15 cellular contexts compared by ENCODE assay signal in genomic region chr10:102658802-102659201, GRCh38. TPM values are rescaled to one million over a fixed set of nuclear protein-coding genes. Genes with fewer than 3 reads are reported as not detected.
DNase-seq lines count a peak whose midpoint lies in the region; ATAC-seq, FAIRE-seq and TF ChIP-seq lines count a peak whose summit lies in the region.
"Had no signal": no experiment of that assay in that cellular context is flagged by ENCODE, and none has a peak within 500 bp of the region (broad histone marks: within the 10 kb centered on the region; RNA-seq: fewer than 3 reads in every experiment).

No MANE protein-coding gene starts in this region.

- H3K36me3 ChIP-seq in BLaER1 (peaks cover 57% of the 10 kb centered on the region), DND-41 (ENCODE audit: insufficient read depth, low read length) (peaks cover 48% of the 10 kb centered on the region), K562 (ENCODE audit: control insufficient read depth, insufficient read depth, low read length) (peaks cover 38% of the 10 kb centered on the region; the same call in 2 of the 3 replicates), WERI-Rb-1 (peaks cover 26% of the 10 kb centered on the region)

- H3K27ac ChIP-seq in BLaER1 = peak overlapping the region; percentile 57
- 0 out of 2 replicates have a peak overlapping the region, but pooled peaks have one; percentile 16 for H3K27ac ChIP-seq in DND-41 (ENCODE audit: low read length)
- H3K27ac ChIP-seq in K562 (ENCODE audit: extremely low read depth, low read depth, low read length) = no peak overlapping the region
- H3K27ac ChIP-seq in WERI-Rb-1 = no peak overlapping the region
- H3K27ac ChIP-seq: SJSA1 had no signal

- H2AFZ ChIP-seq in DND-41 (ENCODE audit: low read depth, low read length) = no peak overlapping the region
- H2AFZ ChIP-seq in K562 (ENCODE audit: low read depth, low read length) = no peak overlapping the region

- peaks cover 2% of the 10 kb centered on the region for H3K79me2 ChIP-seq in DND-41 (ENCODE audit: insufficient read depth, low read length)
- no peaks in the 10 kb centered on the region; the same call in 2 of the 3 replicates for H3K79me2 ChIP-seq in K562 (ENCODE audit: control insufficient read depth, insufficient read depth, low read length)

- H3K4me2 ChIP-seq in BLaER1 = peak overlapping the region; percentile 52
- H3K4me2 ChIP-seq in DND-41 (ENCODE audit: insufficient read depth, low read length) = no peak overlapping the region
- no peak overlapping the region for H3K4me2 ChIP-seq in K562 (ENCODE audit: insufficient read depth, low read length)

- peaks cover 72% of the 10 kb centered on the region for H4K20me1 ChIP-seq in BLaER1
- H4K20me1 ChIP-seq in DND-41 (ENCODE audit: insufficient read depth, low read length) = peaks cover 48% of the 10 kb centered on the region
- H4K20me1 ChIP-seq in K562 (replicated peaks; ENCODE audit: control insufficient read depth, insufficient read depth, low read length) = no peaks in the 10 kb centered on the region

- peaks cover 73% of the 10 kb centered on the region for H3K4me1 ChIP-seq in BLaER1
- peaks cover 23% of the 10 kb centered on the region for H3K4me1 ChIP-seq in DND-41 (ENCODE audit: insufficient read depth, low read length)
- H3K4me1 ChIP-seq in K562 (replicated peaks in 1 of 2; ENCODE audit: control insufficient read depth in 2 of 2, insufficient read depth in 2 of 2, low read length in 2 of 2) = peaks cover 3 to 23% of the 10 kb centered on the region in 2 experiments; a peak in 3 of 5 replicates

- no TSS peak for BruUV-seq in K562 (replicated peaks; lab: Mats Ljungman, UMichigan)

- no peak for TF ChIP-seq POLR2A in K562 (conservative IDR thresholded peaks at IDR 0.05)

- DNase-seq in DND-41 (no peak), K562 (ENCODE audit: extremely low read depth in 1 of 4, low spot score in 3 of 4) (no peak), NCI-H2107 treated with DMSO at 0.1 percent for 48 hours (lab: John Stamatoyannopoulos, UW; ENCODE audit: unreplicated experiment) (no peak), WERI-Rb-1 (no peak), NCI-H2227 treated with DMSO at 0.1 percent for 48 hours (lab: John Stamatoyannopoulos, UW) (no peak)
- DNase-seq in natural killer cell treated with Interleukin-12 subunit alpha and Interleukin-12 subunit beta and Interleukin-15 and Interleukin-18, amount 100 ng/mL, for 72 hours (ENCODE audit: low spot score) = no peak
- DNase-seq: activated effector memory CD4-positive, alpha-beta T cell treated with Interleukin-2 at 50 U/mL for 16 hours; midbrain; NCI-H1436 treated with DMSO at 0.1 percent for 48 hours; NCI-H82; stimulated activated CD4-positive, alpha-beta T cell treated with anti-CD3 and anti-CD28 coated beads, Interleukin-4, amount 100 ng/mL, for 4 hours; stimulated activated naive CD8-positive, alpha-beta T cell treated with anti-CD3 and anti-CD28 coated beads, Interleukin-15, amount 100 ng/mL, for 72 hours had no signal

- CTCF ChIA-PET in K562 (lab: Yijun Ruan, JAX; ENCODE audit: low intra/inter-chr PET ratio) = no interaction called here

- no peak for ATAC-seq in DND-41 (ENCODE audit: insufficient read depth, low read depth)
- ATAC-seq in K562 = 0 out of 3 replicates have a peak, but pooled peaks have one; percentile 6
- no peak for ATAC-seq in natural killer cell treated with Interleukin-12 subunit alpha and Interleukin-12 subunit beta and Interleukin-15 and Interleukin-18, amount 100 ng/mL, for 72 hours
- no peak for ATAC-seq in HG03135 (IDR thresholded peaks at IDR 0.05; ENCODE audit: unreplicated experiment)
- ATAC-seq: stimulated activated naive CD8-positive, alpha-beta T cell treated with anti-CD3 and anti-CD28 coated beads, Interleukin-15, amount 100 ng/mL, for 72 hours had no signal

- intact Hi-C loops in K562 (cut with micrococcal nuclease) = no loop called here

- no peak for TF ChIP-seq EP300 in K562 (IDR thresholded peaks at IDR 0.05; ENCODE audit: low read length)

- peaks cover 5% of the 10 kb centered on the region for H3K36me3 Mint-ChIP-seq in natural killer cell treated with Interleukin-12 subunit alpha and Interleukin-12 subunit beta and Interleukin-15 and Interleukin-18, amount 100 ng/mL, for 72 hours

- no peak for TF ChIP-seq RAD21 in K562 (CRISPR knock-in tag; conservative IDR thresholded peaks at IDR 0.05 in 1 of 2, IDR thresholded peaks at IDR 0.05 in 1 of 2)

- H3K9me3 Mint-ChIP-seq in natural killer cell treated with Interleukin-12 subunit alpha and Interleukin-12 subunit beta and Interleukin-15 and Interleukin-18, amount 100 ng/mL, for 72 hours = no peaks in the 10 kb centered on the region
- H3K9me3 Mint-ChIP-seq: stimulated activated naive CD8-positive, alpha-beta T cell treated with anti-CD3 and anti-CD28 coated beads, Interleukin-15, amount 100 ng/mL, for 72 hours had no signal

- H3K4me3 ChIP-seq in BLaER1 = no peak overlapping the region
- no peak overlapping the region for H3K4me3 ChIP-seq in DND-41 (ENCODE audit: low read depth in 1 of 2, low read length in 2 of 2)
- H3K4me3 ChIP-seq in K562 = no peak overlapping the region
- no peak overlapping the region for H3K4me3 ChIP-seq in WERI-Rb-1 (ENCODE audit: low read depth, low read length)
- H3K4me3 ChIP-seq: SJSA1 had no signal

- FAIRE-seq in K562 (lab: Jason Lieb, UNC) = no peak

- no peaks in the 10 kb centered on the region for H3K27me3 Mint-ChIP-seq in natural killer cell treated with Interleukin-12 subunit alpha and Interleukin-12 subunit beta and Interleukin-15 and Interleukin-18, amount 100 ng/mL, for 72 hours
- H3K27me3 Mint-ChIP-seq: stimulated activated naive CD8-positive, alpha-beta T cell treated with anti-CD3 and anti-CD28 coated beads, Interleukin-15, amount 100 ng/mL, for 72 hours had no signal

- H3K27me3 ChIP-seq in BLaER1 (no peaks in the 10 kb centered on the region), DND-41 (ENCODE audit: insufficient read depth, low read length, poor library complexity) (no peaks in the 10 kb centered on the region), K562 (ENCODE audit: control insufficient read depth in 2 of 2, insufficient read depth in 2 of 2, low read length in 2 of 2) (no peaks in the 10 kb centered on the region), WERI-Rb-1 (ENCODE audit: insufficient read depth, low read depth, severe bottlenecking) (no peaks in the 10 kb centered on the region)
- H3K27me3 ChIP-seq: SJSA1 had no signal

- H3K4me3 Mint-ChIP-seq in natural killer cell treated with Interleukin-12 subunit alpha and Interleukin-12 subunit beta and Interleukin-15 and Interleukin-18, amount 100 ng/mL, for 72 hours = no peak overlapping the region

- 73% methylated on average over 5 of the region's 5 CpGs for WGBS in K562 (ENCODE audit: insufficient coverage, low coverage, missing lambda C conversion rate)

- H3K9me3 ChIP-seq in BLaER1 = no peaks in the 10 kb centered on the region
- no peaks in the 10 kb centered on the region for H3K9me3 ChIP-seq in DND-41 (ENCODE audit: insufficient read depth, low read length, severe bottlenecking)
- no peaks in the 10 kb centered on the region for H3K9me3 ChIP-seq in K562 (replicated peaks; ENCODE audit: control insufficient read depth, insufficient read depth, low read depth, low read length)
- no peaks in the 10 kb centered on the region for H3K9me3 ChIP-seq in WERI-Rb-1 (ENCODE audit: severe bottlenecking)
- H3K9me3 ChIP-seq: SJSA1 had no signal

- TF ChIP-seq CTCF in DND-41 (IDR thresholded peaks at IDR 0.05; ENCODE audit: borderline replicate concordance, extremely low read depth, low read length, poor library complexity, severe bottlenecking) (no peak), K562 (IDR thresholded peaks at IDR 0.05 in 2 of 3, conservative IDR thresholded peaks at IDR 0.05 in 1 of 3; ENCODE audit: insufficient read depth in 2 of 3, low read depth in 1 of 3, low read length in 3 of 3) (no peak), WERI-Rb-1 (IDR thresholded peaks at IDR 0.05; ENCODE audit: low read depth, low read length) (no peak)

- POLR2A ChIA-PET in K562 (lab: Yijun Ruan, JAX) = interaction anchor here (0.8 to 7.3 kb wide), 4 partner anchors 8 to 19 kb away, joined by 3 to 60 read pairs (median 4); partner anchors contain the start of gene TRIM8

- no peaks in the 10 kb centered on the region for H3K9me1 ChIP-seq in K562 (ENCODE audit: control insufficient read depth, insufficient read depth, low read length)

- peaks cover 17 to 36% of the 10 kb centered on the region in 2 donors for H3K4me1 Mint-ChIP-seq in natural killer cell treated with Interleukin-12 subunit alpha and Interleukin-12 subunit beta and Interleukin-15 and Interleukin-18, amount 100 ng/mL, for 72 hours (ENCODE audit: low read depth in 2 of 2)

- H3K9ac ChIP-seq in BLaER1 = no peak overlapping the region
- no peak overlapping the region for H3K9ac ChIP-seq in DND-41 (ENCODE audit: low read depth, low read length)
- no peak overlapping the region; a peak in 1 of 4 replicates for H3K9ac ChIP-seq in K562 (ENCODE audit: insufficient read depth in 1 of 2, low read depth in 2 of 2, low read length in 2 of 2)

- H3K27ac Mint-ChIP-seq in natural killer cell treated with Interleukin-12 subunit alpha and Interleukin-12 subunit beta and Interleukin-15 and Interleukin-18, amount 100 ng/mL, for 72 hours = peak overlapping the region; percentile 68 to 93

- in situ Hi-C loops in K562 (cut with MboI) = no loop called here

RNA-seq across cellular contexts. Expression of gene TRIM8, which starts 14.5 kb away (rescaled TPM):
- 16.6 and 38.8 TPM in 2 replicates for total RNA-seq in K562 (2011; cell fraction: chromatin; rRNA removed; ENCODE audit: low replicate concordance)
- 21.6 and 25.2 TPM in 2 replicates for total RNA-seq in K562 (2011; cell fraction: nucleolus; rRNA removed)
- total RNA-seq in K562 (2011; cell fraction: nucleoplasm; rRNA removed) = 17.2 and 24.7 TPM in 2 replicates
- 13.4 and 14.1 TPM in 2 replicates for total RNA-seq in K562 (2014; rRNA removed)
- 7.3 and 7.5 TPM in 2 replicates for total RNA-seq in K562 (2014; rRNA removed; fragmentation: Illumina TruSeq; extraction: Trizol)
- total RNA-seq in K562 (2015; rRNA removed; fragmentation: Illumina TruSeq; extraction: Trizol) = 8.9 and 9.7 TPM in 2 replicates
- total RNA-seq in K562 (2021) = 26.0 and 27.2 TPM in 2 replicates
- polyA plus RNA-seq in K562 (2011; rRNA removed) = 9.1 and 11.2 TPM in 2 replicates
- 6.0 and 15.5 TPM in 2 replicates for polyA plus RNA-seq in K562 (2011; cell fraction: cytosol; rRNA removed)
- polyA plus RNA-seq in K562 (2011; cell fraction: nucleus; rRNA removed) = 13.8 and 26.7 TPM in 2 replicates
- 23.8 and 28.1 TPM in 2 replicates for polyA plus RNA-seq in K562 (2012)
- 11.3 and 21.4 TPM in 2 replicates for polyA plus RNA-seq in K562 (2014; fragmentation: Illumina TruSeq; extraction: Trizol)
- polyA plus RNA-seq in K562 (2014; fragmentation: Nextera tagmentation; extraction: Ambion mirVana) = 1 to 10 TPM; 1.7 to 3.2 TPM
- polyA plus RNA-seq in K562 (2014; rRNA removed) = 12.6 and 20.4 TPM in 2 replicates
- 5.7 and 5.9 TPM in 2 replicates for polyA minus RNA-seq in K562 (2011; rRNA and poly(A)+ RNA removed)
- polyA minus RNA-seq in K562 (2011; cell fraction: cytosol; rRNA and poly(A)+ RNA removed) = 9.7 and 9.8 TPM in 2 replicates
- polyA minus RNA-seq in K562 (2011; cell fraction: nucleus; rRNA and poly(A)+ RNA removed) = 9.2 and 11.4 TPM in 2 replicates
- total RNA-seq in natural killer cell treated with Interleukin-12 subunit alpha and Interleukin-12 subunit beta and Interleukin-15 and Interleukin-18, amount 100 ng/mL, for 72 hours = 10 to 100 TPM; 50.2 to 78.5 TPM

RNA-seq across cellular contexts. Expression of gene ARL3, which starts 55.4 kb away (rescaled TPM):
- total RNA-seq in K562 (2011; cell fraction: chromatin; rRNA removed; ENCODE audit: low replicate concordance) = 2.0 and 2.1 TPM in 2 replicates
- total RNA-seq in K562 (2011; cell fraction: nucleolus; rRNA removed) = 0.83 and 1.7 TPM in 2 replicates
- total RNA-seq in K562 (2011; cell fraction: nucleoplasm; rRNA removed) = 2.2 and 2.7 TPM in 2 replicates
- total RNA-seq in K562 (2014; rRNA removed) (2.7 and 2.9 TPM in 2 replicates), K562 (2014; rRNA removed; fragmentation: Illumina TruSeq; extraction: Trizol) (3.5 and 3.8 TPM in 2 replicates), K562 (2015; rRNA removed; fragmentation: Illumina TruSeq; extraction: Trizol) (2.9 and 3.2 TPM in 2 replicates), K562 (2021) (4.2 and 4.6 TPM in 2 replicates)
- polyA plus RNA-seq in K562 (2011; rRNA removed) (4.8 and 5.5 TPM in 2 replicates), K562 (2014; fragmentation: Illumina TruSeq; extraction: Trizol) (4.2 and 5.5 TPM in 2 replicates), K562 (2014; fragmentation: Nextera tagmentation; extraction: Ambion mirVana) (1 to 10 TPM; 8.2 to 8.9 TPM), K562 (2014; rRNA removed) (5.1 and 5.2 TPM in 2 replicates)
- polyA plus RNA-seq in K562 (2011; cell fraction: cytosol; rRNA removed) = 1.7 and 3.3 TPM in 2 replicates
- polyA plus RNA-seq in K562 (2011; cell fraction: nucleus; rRNA removed) = 1.2 and 2.4 TPM in 2 replicates
- polyA plus RNA-seq in K562 (2012) = 5.7 and 6.9 TPM in 2 replicates
- polyA minus RNA-seq in K562 (2011; rRNA and poly(A)+ RNA removed) = 2.6 and 3.0 TPM in 2 replicates
- 0.46 and 0.76 TPM in 2 replicates for polyA minus RNA-seq in K562 (2011; cell fraction: cytosol; rRNA and poly(A)+ RNA removed)
- 0.40 and 1.2 TPM in 2 replicates for polyA minus RNA-seq in K562 (2011; cell fraction: nucleus; rRNA and poly(A)+ RNA removed)
- 1 to 10 TPM; 3.0 to 4.5 TPM for total RNA-seq in natural killer cell treated with Interleukin-12 subunit alpha and Interleukin-12 subunit beta and Interleukin-15 and Interleukin-18, amount 100 ng/mL, for 72 hours

RNA-seq across cellular contexts. Expression of gene SFXN2, which starts 55.6 kb away (rescaled TPM):
- total RNA-seq in K562 (2011; cell fraction: chromatin; rRNA removed; ENCODE audit: low replicate concordance) = 14.9 and 58.6 TPM in 2 replicates
- 43.2 and 44.1 TPM in 2 replicates for total RNA-seq in K562 (2011; cell fraction: nucleolus; rRNA removed)
- total RNA-seq in K562 (2011; cell fraction: nucleoplasm; rRNA removed) = 24.3 and 31.1 TPM in 2 replicates
- total RNA-seq in K562 (2014; rRNA removed) (7.3 and 11.4 TPM in 2 replicates), K562 (2014; rRNA removed; fragmentation: Illumina TruSeq; extraction: Trizol) (17.1 and 22.5 TPM in 2 replicates), K562 (2015; rRNA removed; fragmentation: Illumina TruSeq; extraction: Trizol) (14.6 and 15.7 TPM in 2 replicates), K562 (2021) (20.6 and 23.8 TPM in 2 replicates)
- polyA plus RNA-seq in K562 (2011; rRNA removed) (10.7 and 14.5 TPM in 2 replicates), K562 (2014; fragmentation: Illumina TruSeq; extraction: Trizol) (23.7 and 24.1 TPM in 2 replicates), K562 (2014; fragmentation: Nextera tagmentation; extraction: Ambion mirVana) (10 to 100 TPM; 12.0 to 20.4 TPM), K562 (2014; rRNA removed) (13.9 and 23.3 TPM in 2 replicates)
- polyA plus RNA-seq in K562 (2011; cell fraction: cytosol; rRNA removed) = 14.2 and 18.2 TPM in 2 replicates
- polyA plus RNA-seq in K562 (2011; cell fraction: nucleus; rRNA removed) = 15.5 and 26.3 TPM in 2 replicates
- polyA plus RNA-seq in K562 (2012) = 8.3 and 15.5 TPM in 2 replicates
- 12.0 and 24.9 TPM in 2 replicates for polyA minus RNA-seq in K562 (2011; rRNA and poly(A)+ RNA removed)
- 13.3 and 15.2 TPM in 2 replicates for polyA minus RNA-seq in K562 (2011; cell fraction: cytosol; rRNA and poly(A)+ RNA removed)
- 20.9 and 24.4 TPM in 2 replicates for polyA minus RNA-seq in K562 (2011; cell fraction: nucleus; rRNA and poly(A)+ RNA removed)
- 10 to 100 TPM; 13.2 to 39.6 TPM for total RNA-seq in natural killer cell treated with Interleukin-12 subunit alpha and Interleukin-12 subunit beta and Interleukin-15 and Interleukin-18, amount 100 ng/mL, for 72 hours

Comparison
In these comparisons a context has a peak if more than half of its experiments do, and no peak if none do; other contexts are left out.
1. H3K27ac ChIP-seq: peak in BLaER1 (single experiment) and DND-41 (single experiment); none in K562 (single experiment) and WERI-Rb-1 (single experiment).